In genomic region chr21:31872452-31873274, GRCh38 we compare ENCODE assay signal across 8 cellular contexts. TPM values are rescaled to one million over a fixed set of nuclear protein-coding genes. Genes with fewer than 3 reads are reported as not detected.
A peak's percentile ranks its signal among the peaks of the same experiment; 100 is the strongest.
DNase-seq lines count a peak whose midpoint lies in the region; ATAC-seq and TF ChIP-seq lines count a peak whose summit lies in the region.

Gene HUNK, plus strand, starts transcription at chr21:31873020. Its CDS starts 655 bp downstream, at chr21:31873675.

- H3K4me1 ChIP-seq in GM23338 (ENCODE audit: insufficient read depth) = peaks cover 41% of the 10 kb centered on the region

- peaks cover 7% of the 10 kb centered on the region for H3K9me3 Mint-ChIP-seq in GM23338
- H3K9me3 Mint-ChIP-seq in central memory CD8-positive, alpha-beta T cell = no peaks in the 10 kb centered on the region
- H3K9me3 Mint-ChIP-seq in stimulated activated naive B cell treated with anti-CD40 and anti-IgM and Interleukin-4, amounts not matched to agents 10 μg/mL and 1 μg/mL and 100 μg/mL, for 72 hours = no peaks in the 10 kb centered on the region

- H3K27ac ChIP-seq in GM23338 (ENCODE audit: low read depth) = no peak within 1 kb of the TSS

- H3K36me3 Mint-ChIP-seq in GM23338 (ENCODE audit: low read depth) = peaks cover 11% of the 10 kb centered on the region
- no peaks in the 10 kb centered on the region for H3K36me3 Mint-ChIP-seq in central memory CD8-positive, alpha-beta T cell (ENCODE audit: insufficient read depth)
- H3K36me3 Mint-ChIP-seq in stimulated activated naive B cell treated with anti-CD40 and anti-IgM and Interleukin-4, amounts not matched to agents 10 μg/mL and 1 μg/mL and 100 μg/mL, for 72 hours = no peaks in the 10 kb centered on the region

- ATAC-seq in GM23338 = peak; percentile 65
- ATAC-seq in central memory CD8-positive, alpha-beta T cell (replicated peaks; ENCODE audit: extremely low read depth, poor library complexity, severe bottlenecking) = no peak
- ATAC-seq in left colon = peak; percentile 64
- ATAC-seq in stimulated activated naive B cell treated with anti-CD40 and anti-IgM and Interleukin-4, amounts not matched to agents 10 μg/mL and 1 μg/mL and 100 μg/mL, for 72 hours (replicated peaks) = peak; percentile 53 to 55
- no peak for ATAC-seq in GM18520 (IDR thresholded peaks at IDR 0.05; ENCODE audit: unreplicated experiment)

- H3K27me3 Mint-ChIP-seq in GM23338 (ENCODE audit: insufficient read depth, low read depth, poor library complexity) = peaks cover 34% of the 10 kb centered on the region
- H3K27me3 Mint-ChIP-seq in central memory CD8-positive, alpha-beta T cell = peaks cover 64% of the 10 kb centered on the region
- peaks cover 53 to 60% of the 10 kb centered on the region in 2 donors for H3K27me3 Mint-ChIP-seq in stimulated activated naive B cell treated with anti-CD40 and anti-IgM and Interleukin-4, amounts not matched to agents 10 μg/mL and 1 μg/mL and 100 μg/mL, for 72 hours

- peak within 1 kb of the TSS; percentile 86 for H2AFZ ChIP-seq in GM23338

- H3K9me2 ChIP-seq in GM23338 (ENCODE audit: insufficient read depth) = no peaks in the 10 kb centered on the region

- peak within 1 kb of the TSS; percentile 56; the same call in 1 of the 2 replicates for H3K27ac Mint-ChIP-seq in GM23338
- no peak within 1 kb of the TSS for H3K27ac Mint-ChIP-seq in central memory CD8-positive, alpha-beta T cell (ENCODE audit: low read depth)
- H3K27ac Mint-ChIP-seq in stimulated activated naive B cell treated with anti-CD40 and anti-IgM and Interleukin-4, amounts not matched to agents 10 μg/mL and 1 μg/mL and 100 μg/mL, for 72 hours = no peak within 1 kb of the TSS

- H3K4me2 ChIP-seq in GM23338 = peak within 1 kb of the TSS; percentile 92

- H3K36me3 ChIP-seq in GM23338 (ENCODE audit: insufficient read depth) = no peaks in the 10 kb centered on the region

- H3K4me3 ChIP-seq in GM23338 = peak within 1 kb of the TSS; percentile 85

- H3K4me3 Mint-ChIP-seq in GM23338 = peak within 1 kb of the TSS; percentile 86
- peak within 1 kb of the TSS; percentile 45 for H3K4me3 Mint-ChIP-seq in central memory CD8-positive, alpha-beta T cell
- peak within 1 kb of the TSS; percentile 78 to 88 for H3K4me3 Mint-ChIP-seq in stimulated activated naive B cell treated with anti-CD40 and anti-IgM and Interleukin-4, amounts not matched to agents 10 μg/mL and 1 μg/mL and 100 μg/mL, for 72 hours

- DNase-seq in AG09319 (ENCODE audit: extremely low read depth, low read depth) (no peak), GM23338 (ENCODE audit: low spot score) (peak; percentile 73), NCI-H82 treated with DMSO at 0.1 percent for 48 hours (lab: John Stamatoyannopoulos, UW; ENCODE audit: unreplicated experiment) (peak; percentile 85), left colon (peak; percentile 58 to 67), GM19240 (ENCODE audit: insufficient read length, low spot score) (no peak)
- no peak for DNase-seq in central memory CD8-positive, alpha-beta T cell (ENCODE audit: low spot score in 2 of 2)
- peak; percentile 4 for DNase-seq in stimulated activated naive B cell treated with anti-CD40 and anti-IgM and Interleukin-4, amounts not matched to agents 10 μg/mL and 1 μg/mL and 100 μg/mL, for 72 hours

- H3F3A ChIP-seq in GM23338 (replicated peaks; ENCODE audit: low read depth) = peaks cover 4% of the 10 kb centered on the region; the same call in 1 of the 2 replicates

- peaks cover 42% of the 10 kb centered on the region for H3K27me3 ChIP-seq in GM23338 (ENCODE audit: insufficient read depth)

- peaks cover 18% of the 10 kb centered on the region for H3K79me2 ChIP-seq in GM23338 (replicated peaks; ENCODE audit: insufficient read depth)

- H3K4me1 Mint-ChIP-seq in GM23338 = peaks cover 33% of the 10 kb centered on the region
- H3K4me1 Mint-ChIP-seq in central memory CD8-positive, alpha-beta T cell = no peaks in the 10 kb centered on the region
- H3K4me1 Mint-ChIP-seq in stimulated activated naive B cell treated with anti-CD40 and anti-IgM and Interleukin-4, amounts not matched to agents 10 μg/mL and 1 μg/mL and 100 μg/mL, for 72 hours = peaks cover 5 to 9% of the 10 kb centered on the region in 2 donors

- intact Hi-C loops in left colon (cut with DNase I, micrococcal nuclease) = no loop called here

- peaks cover 3% of the 10 kb centered on the region; the same call in 1 of the 2 replicates for H4K20me1 ChIP-seq in GM23338 (replicated peaks; ENCODE audit: insufficient read depth)

- TF ChIP-seq CTCF in AG09319 (IDR thresholded peaks at IDR 0.05; ENCODE audit: low read depth, low read length) = peak; percentile 39
- TF ChIP-seq CTCF in GM23338 (conservative IDR thresholded peaks at IDR 0.05; ENCODE audit: low read depth in 2 of 2) = 0 out of 4 replicates have a peak, but pooled peaks of 1 of the 2 experiments have one; percentile 1

TF ChIP-seq in GM23338, 12 proteins besides CTCF, POLR2A, EP300 and RAD21 (continues in another document):
- TF ChIP-seq NANOG (IDR thresholded peaks at IDR 0.05; ENCODE audit: borderline replicate concordance) (no peak), JUNB (IDR thresholded peaks at IDR 0.05; ENCODE audit: unreplicated experiment) (no peak), CREB1 (CRISPR knock-in tag; IDR thresholded peaks at IDR 0.05; ENCODE audit: low read depth) (no peak), STAT1 (IDR thresholded peaks at IDR 0.05; ENCODE audit: unreplicated experiment) (no peak), EZH2 (IDR thresholded peaks at IDR 0.05; ENCODE audit: low read depth, unreplicated experiment) (peak; percentile 42), EZH2phosphoT487 (IDR thresholded peaks at IDR 0.05; ENCODE audit: unreplicated experiment) (no peak)
- TF ChIP-seq, protein P1, sequence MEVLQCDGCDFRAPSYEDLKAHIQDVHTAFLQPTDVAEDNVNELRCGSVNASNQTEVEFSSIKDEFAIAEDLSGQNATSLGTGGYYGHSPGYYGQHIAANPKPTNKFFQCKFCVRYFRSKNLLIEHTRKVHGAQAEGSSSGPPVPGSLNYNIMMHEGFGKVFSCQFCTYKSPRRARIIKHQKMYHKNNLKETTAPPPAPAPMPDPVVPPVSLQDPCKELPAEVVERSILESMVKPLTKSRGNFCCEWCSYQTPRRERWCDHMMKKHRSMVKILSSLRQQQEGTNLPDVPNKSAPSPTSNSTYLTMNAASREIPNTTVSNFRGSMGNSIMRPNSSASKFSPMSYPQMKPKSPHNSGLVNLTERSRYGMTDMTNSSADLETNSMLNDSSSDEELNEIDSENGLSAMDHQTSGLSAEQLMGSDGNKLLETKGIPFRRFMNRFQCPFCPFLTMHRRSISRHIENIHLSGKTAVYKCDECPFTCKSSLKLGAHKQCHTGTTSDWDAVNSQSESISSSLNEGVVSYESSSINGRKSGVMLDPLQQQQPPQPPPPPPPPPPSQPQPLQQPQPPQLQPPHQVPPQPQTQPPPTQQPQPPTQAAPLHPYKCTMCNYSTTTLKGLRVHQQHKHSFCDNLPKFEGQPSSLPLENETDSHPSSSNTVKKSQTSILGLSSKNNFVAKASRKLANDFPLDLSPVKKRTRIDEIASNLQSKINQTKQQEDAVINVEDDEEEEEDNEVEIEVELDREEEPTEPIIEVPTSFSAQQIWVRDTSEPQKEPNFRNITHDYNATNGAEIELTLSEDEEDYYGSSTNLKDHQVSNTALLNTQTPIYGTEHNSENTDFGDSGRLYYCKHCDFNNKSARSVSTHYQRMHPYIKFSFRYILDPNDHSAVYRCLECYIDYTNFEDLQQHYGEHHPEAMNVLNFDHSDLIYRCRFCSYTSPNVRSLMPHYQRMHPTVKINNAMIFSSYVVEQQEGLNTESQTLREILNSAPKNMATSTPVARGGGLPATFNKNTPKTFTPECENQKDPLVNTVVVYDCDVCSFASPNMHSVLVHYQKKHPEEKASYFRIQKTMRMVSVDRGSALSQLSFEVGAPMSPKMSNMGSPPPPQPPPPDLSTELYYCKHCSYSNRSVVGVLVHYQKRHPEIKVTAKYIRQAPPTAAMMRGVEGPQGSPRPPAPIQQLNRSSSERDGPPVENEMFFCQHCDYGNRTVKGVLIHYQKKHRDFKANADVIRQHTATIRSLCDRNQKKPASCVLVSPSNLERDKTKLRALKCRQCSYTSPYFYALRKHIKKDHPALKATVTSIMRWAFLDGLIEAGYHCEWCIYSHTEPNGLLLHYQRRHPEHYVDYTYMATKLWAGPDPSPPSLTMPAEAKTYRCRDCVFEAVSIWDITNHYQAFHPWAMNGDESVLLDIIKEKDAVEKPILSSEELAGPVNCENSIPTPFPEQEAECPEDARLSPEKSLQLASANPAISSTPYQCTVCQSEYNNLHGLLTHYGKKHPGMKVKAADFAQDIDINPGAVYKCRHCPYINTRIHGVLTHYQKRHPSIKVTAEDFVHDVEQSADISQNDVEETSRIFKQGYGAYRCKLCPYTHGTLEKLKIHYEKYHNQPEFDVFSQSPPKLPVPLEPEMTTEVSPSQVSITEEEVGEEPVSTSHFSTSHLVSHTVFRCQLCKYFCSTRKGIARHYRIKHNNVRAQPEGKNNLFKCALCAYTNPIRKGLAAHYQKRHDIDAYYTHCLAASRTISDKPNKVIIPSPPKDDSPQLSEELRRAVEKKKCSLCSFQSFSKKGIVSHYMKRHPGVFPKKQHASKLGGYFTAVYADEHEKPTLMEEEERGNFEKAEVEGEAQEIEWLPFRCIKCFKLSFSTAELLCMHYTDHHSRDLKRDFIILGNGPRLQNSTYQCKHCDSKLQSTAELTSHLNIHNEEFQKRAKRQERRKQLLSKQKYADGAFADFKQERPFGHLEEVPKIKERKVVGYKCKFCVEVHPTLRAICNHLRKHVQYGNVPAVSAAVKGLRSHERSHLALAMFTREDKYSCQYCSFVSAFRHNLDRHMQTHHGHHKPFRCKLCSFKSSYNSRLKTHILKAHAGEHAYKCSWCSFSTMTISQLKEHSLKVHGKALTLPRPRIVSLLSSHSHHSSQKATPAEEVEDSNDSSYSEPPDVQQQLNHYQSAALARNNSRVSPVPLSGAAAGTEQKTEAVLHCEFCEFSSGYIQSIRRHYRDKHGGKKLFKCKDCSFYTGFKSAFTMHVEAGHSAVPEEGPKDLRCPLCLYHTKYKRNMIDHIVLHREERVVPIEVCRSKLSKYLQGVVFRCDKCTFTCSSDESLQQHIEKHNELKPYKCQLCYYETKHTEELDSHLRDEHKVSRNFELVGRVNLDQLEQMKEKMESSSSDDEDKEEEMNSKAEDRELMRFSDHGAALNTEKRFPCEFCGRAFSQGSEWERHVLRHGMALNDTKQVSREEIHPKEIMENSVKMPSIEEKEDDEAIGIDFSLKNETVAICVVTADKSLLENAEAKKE (CRISPR knock-in tag; IDR thresholded peaks at IDR 0.05) = no peak
- TF ChIP-seq, protein P2, sequence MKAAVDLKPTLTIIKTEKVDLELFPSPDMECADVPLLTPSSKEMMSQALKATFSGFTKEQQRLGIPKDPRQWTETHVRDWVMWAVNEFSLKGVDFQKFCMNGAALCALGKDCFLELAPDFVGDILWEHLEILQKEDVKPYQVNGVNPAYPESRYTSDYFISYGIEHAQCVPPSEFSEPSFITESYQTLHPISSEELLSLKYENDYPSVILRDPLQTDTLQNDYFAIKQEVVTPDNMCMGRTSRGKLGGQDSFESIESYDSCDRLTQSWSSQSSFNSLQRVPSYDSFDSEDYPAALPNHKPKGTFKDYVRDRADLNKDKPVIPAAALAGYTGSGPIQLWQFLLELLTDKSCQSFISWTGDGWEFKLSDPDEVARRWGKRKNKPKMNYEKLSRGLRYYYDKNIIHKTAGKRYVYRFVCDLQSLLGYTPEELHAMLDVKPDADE (IDR thresholded peaks at IDR 0.05) = no peak

RNA-seq across cellular contexts. Expression of gene HUNK, which starts in this region (rescaled TPM):
- 5.1 and 14.8 TPM in 2 replicates for total RNA-seq in GM23338 (2014; rRNA removed; shearing (Covaris generic))
- polyA plus RNA-seq in GM23338 (2016; fragmentation: Nextera tagmentation; extraction: Ambion mirVana) = 1.6 and 2.9 TPM in 2 replicates
- 1 to 10 TPM; 7.1 to 9.0 TPM for total RNA-seq in left colon

Comparison
In these comparisons a context has a peak if more than half of its experiments do, and no peak if none do; other contexts are left out.
1. DNase-seq: peak in GM23338 (single experiment), NCI-H82 treated with DMSO at 0.1 percent for 48 hours (single experiment), left colon (2 of 2) and stimulated activated naive B cell treated with anti-CD40 and anti-IgM and Interleukin-4, amounts not matched to agents 10 μg/mL and 1 μg/mL and 100 μg/mL, for 72 hours (single experiment); none in AG09319 (single experiment), central memory CD8-positive, alpha-beta T cell (0 of 2) and GM19240 (single experiment).
2. ATAC-seq: peak in GM23338 (single experiment), left colon (single experiment) and stimulated activated naive B cell treated with anti-CD40 and anti-IgM and Interleukin-4, amounts not matched to agents 10 μg/mL and 1 μg/mL and 100 μg/mL, for 72 hours (2 of 2); none in central memory CD8-positive, alpha-beta T cell (single experiment) and GM18520 (single experiment).
3. Peak in every context shown above with its lines, with median percentiles within 50 percentile points of each other: H3K4me3 Mint-ChIP-seq.